In the genomic region with DNA sequence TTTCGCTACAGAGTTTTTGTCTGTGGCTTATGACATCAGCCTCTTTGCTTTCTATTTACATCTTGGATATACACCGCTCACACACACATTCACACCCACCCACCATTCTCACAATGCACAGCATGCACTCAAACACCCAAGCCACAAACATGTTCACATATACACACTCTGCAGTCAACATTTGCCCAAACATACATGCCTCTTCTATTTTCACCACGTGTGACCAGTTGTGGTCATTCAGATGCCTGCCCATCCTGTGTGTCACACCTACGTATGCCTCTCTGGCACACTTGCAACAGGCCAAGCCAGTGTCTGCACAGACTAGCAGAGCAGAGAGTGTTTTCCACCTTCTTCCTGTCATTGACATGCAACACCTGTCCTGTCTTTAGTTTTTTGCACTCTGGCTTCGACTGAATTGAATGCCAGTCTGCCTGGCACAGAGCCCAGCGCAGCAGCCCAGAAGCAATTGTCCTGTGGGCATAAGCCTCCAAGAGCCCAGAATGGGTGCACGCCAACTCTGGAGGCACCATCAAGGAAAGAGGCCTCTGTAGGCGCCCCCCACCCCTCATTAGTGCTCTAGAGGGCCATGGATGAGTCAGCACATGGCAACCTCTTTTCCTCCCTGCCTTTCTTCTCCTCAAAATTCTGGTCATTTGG, we compare ENCODE assay signal across 15 cellular contexts. TPM values are rescaled to one million over a fixed set of nuclear protein-coding genes. Genes with fewer than 3 reads are reported as not detected.
DNase-seq lines count a peak whose midpoint lies in the region; ATAC-seq and TF ChIP-seq lines count a peak whose summit lies in the region.
"Had no signal": no experiment of that assay in that cellular context is flagged by ENCODE, and none has a peak within 500 bp of the region (broad histone marks: within the 10 kb centered on the region; RNA-seq: fewer than 3 reads in every experiment).

No MANE protein-coding gene starts in this region.

- no peaks in the 10 kb centered on the region for H3F3A ChIP-seq in smooth muscle cell (ENCODE audit: low read depth)

- no peaks in the 10 kb centered on the region for H3K36me3 Mint-ChIP-seq in activated naive CD8-positive, alpha-beta T cell treated with anti-CD3 and anti-CD28 coated beads, Interleukin-2, amount 50 U/mL, for 24 hours (ENCODE audit: low read depth)
- no peaks in the 10 kb centered on the region for H3K36me3 Mint-ChIP-seq in activated naive CD8-positive, alpha-beta T cell treated with anti-CD3 and anti-CD28 coated beads for 36 hours
- no peaks in the 10 kb centered on the region for H3K36me3 Mint-ChIP-seq in endodermal cell (ENCODE audit: low read depth)

- no peak overlapping the region for H3K27ac Mint-ChIP-seq in activated naive CD8-positive, alpha-beta T cell treated with anti-CD3 and anti-CD28 coated beads, Interleukin-2, amount 50 U/mL, for 24 hours
- H3K27ac Mint-ChIP-seq in activated naive CD8-positive, alpha-beta T cell treated with anti-CD3 and anti-CD28 coated beads for 36 hours, result no peak overlapping the region
- no peak overlapping the region for H3K27ac Mint-ChIP-seq in endodermal cell
- H3K27ac Mint-ChIP-seq: HFFc6 had no signal

- in situ Hi-C loops in KBM-7 (cut with MboI; ENCODE audit: low pct_unique_long_range_greater_than_20kb, low sequenced_read_pairs), result no loop called here

- H3K4me1 ChIP-seq in endodermal cell (ENCODE audit: control insufficient read depth, insufficient read depth, low read length) (no peaks in the 10 kb centered on the region), smooth muscle cell (ENCODE audit: low read depth) (peaks cover 10% of the 10 kb centered on the region)
- H3K4me1 ChIP-seq: BE2C had no signal

- no peaks in the 10 kb centered on the region for H3K9me3 ChIP-seq in endodermal cell (ENCODE audit: control insufficient read depth, low read length)
- H3K9me3 ChIP-seq in smooth muscle cell (replicated peaks; ENCODE audit: low read depth), result no peaks in the 10 kb centered on the region
- H3K9me3 ChIP-seq: BE2C had no signal

- H3K27ac ChIP-seq in endodermal cell (ENCODE audit: low read depth, low read length) (no peak overlapping the region), substantia nigra (ENCODE audit: low read depth, low read length, poor library complexity, severe bottlenecking) (no peak overlapping the region), smooth muscle cell (ENCODE audit: low read depth) (no peak overlapping the region)

- no peaks in the 10 kb centered on the region for H3K9me3 Mint-ChIP-seq in activated naive CD8-positive, alpha-beta T cell treated with anti-CD3 and anti-CD28 coated beads, Interleukin-2, amount 50 U/mL, for 24 hours
- no peaks in the 10 kb centered on the region for H3K9me3 Mint-ChIP-seq in activated naive CD8-positive, alpha-beta T cell treated with anti-CD3 and anti-CD28 coated beads for 36 hours
- H3K9me3 Mint-ChIP-seq in endodermal cell, result peaks cover 2% of the 10 kb centered on the region
- H3K9me3 Mint-ChIP-seq: HFFc6 had no signal

- peak; percentile 20 for ATAC-seq in activated naive CD8-positive, alpha-beta T cell treated with anti-CD3 and anti-CD28 coated beads, Interleukin-2, amount 50 U/mL, for 24 hours

- H3K4me2 ChIP-seq in smooth muscle cell, result no peak overlapping the region

- H3K4me3 ChIP-seq in endodermal cell (ENCODE audit: low read length) (no peak overlapping the region), smooth muscle cell (no peak overlapping the region)

- no peaks in the 10 kb centered on the region for H4K20me1 ChIP-seq in smooth muscle cell (ENCODE audit: low read depth)

- no peak overlapping the region for H2AFZ ChIP-seq in smooth muscle cell (ENCODE audit: low read depth)

- H3K27me3 ChIP-seq in endodermal cell (ENCODE audit: control insufficient read depth, insufficient read depth, low read length, poor library complexity, severe bottlenecking), result no peaks in the 10 kb centered on the region
- no peaks in the 10 kb centered on the region for H3K27me3 ChIP-seq in smooth muscle cell (ENCODE audit: low read depth)
- H3K27me3 ChIP-seq: BE2C had no signal

- no peak for DNase-seq in activated naive CD8-positive, alpha-beta T cell treated with anti-CD3 and anti-CD28 coated beads, Interleukin-2, amount 50 U/mL, for 24 hours
- no peak for DNase-seq in activated naive CD8-positive, alpha-beta T cell treated with anti-CD3 and anti-CD28 coated beads for 36 hours
- peak; percentile 87 for DNase-seq in NCI-H2196 (lab: John Stamatoyannopoulos, UW; ENCODE audit: unreplicated experiment)
- peak; percentile 34 for DNase-seq in endodermal cell
- DNase-seq in substantia nigra (lab: John Stamatoyannopoulos, UW), result peak in 43 of 49 donors; percentile 11 to 86 (median 56)
- no peak for DNase-seq in smooth muscle cell (lab: John Stamatoyannopoulos, UW; ENCODE audit: unreplicated experiment)
- DNase-seq in KBM-7, result no peak
- no peak for DNase-seq in activated naive CD4-positive, alpha-beta T cell (lab: John Stamatoyannopoulos, UW)
- DNase-seq: activated CD4-positive, alpha-beta T cell treated with anti-CD3 and anti-CD28 coated beads, Interleukin-2, amount 50 U/mL, for 48 hours; amniotic stem cell; BE2C; HFFc6; NCI-H1048; stimulated activated CD4-positive, alpha-beta T cell treated with anti-CD3 and anti-CD28 coated beads, Interleukin-12 subunit alpha, Interleukin-12 subunit beta, amount 100 ng/mL, for 4 hours had no signal

- TF ChIP-seq CTCF in endodermal cell (conservative IDR thresholded peaks at IDR 0.05) (no peak), smooth muscle cell (IDR thresholded peaks at IDR 0.05; ENCODE audit: borderline replicate concordance, insufficient read depth, poor library complexity, severe bottlenecking) (no peak)

- H3K79me2 ChIP-seq in smooth muscle cell (ENCODE audit: low read depth), result no peaks in the 10 kb centered on the region

- H3K27me3 Mint-ChIP-seq in activated naive CD8-positive, alpha-beta T cell treated with anti-CD3 and anti-CD28 coated beads, Interleukin-2, amount 50 U/mL, for 24 hours, result no peaks in the 10 kb centered on the region
- H3K27me3 Mint-ChIP-seq in activated naive CD8-positive, alpha-beta T cell treated with anti-CD3 and anti-CD28 coated beads for 36 hours, result no peaks in the 10 kb centered on the region
- H3K27me3 Mint-ChIP-seq in endodermal cell (ENCODE audit: insufficient read depth), result peaks cover 4% of the 10 kb centered on the region

- H3K9ac ChIP-seq in endodermal cell (ENCODE audit: extremely low read depth, low read length, poor library complexity, severe bottlenecking), result no peak overlapping the region
- no peak overlapping the region for H3K9ac ChIP-seq in smooth muscle cell (ENCODE audit: low read depth)

- no peaks in the 10 kb centered on the region for H3K36me3 ChIP-seq in endodermal cell (ENCODE audit: control insufficient read depth, insufficient read depth, low read length)
- no peaks in the 10 kb centered on the region for H3K36me3 ChIP-seq in smooth muscle cell (ENCODE audit: low read depth)
- H3K36me3 ChIP-seq: BE2C had no signal

- H3K4me3 Mint-ChIP-seq in activated naive CD8-positive, alpha-beta T cell treated with anti-CD3 and anti-CD28 coated beads, Interleukin-2, amount 50 U/mL, for 24 hours, result no peak overlapping the region
- H3K4me3 Mint-ChIP-seq in activated naive CD8-positive, alpha-beta T cell treated with anti-CD3 and anti-CD28 coated beads for 36 hours, result no peak overlapping the region
- H3K4me3 Mint-ChIP-seq in endodermal cell, result no peak overlapping the region
- H3K4me3 Mint-ChIP-seq: HFFc6 had no signal

- 93 to 96% methylated on average over 4 to 8 of the region's 8 CpGs for WGBS in endodermal cell (ENCODE audit: insufficient coverage in 1 of 2, insufficient read length in 1 of 2), 2 experiments
- WGBS in smooth muscle cell (ENCODE audit: low lambda C conversion rate), result 87% methylated on average over 8 of the region's 8 CpGs

- H3K4me1 Mint-ChIP-seq in activated naive CD8-positive, alpha-beta T cell treated with anti-CD3 and anti-CD28 coated beads, Interleukin-2, amount 50 U/mL, for 24 hours, result no peaks in the 10 kb centered on the region
- H3K4me1 Mint-ChIP-seq in activated naive CD8-positive, alpha-beta T cell treated with anti-CD3 and anti-CD28 coated beads for 36 hours, result no peaks in the 10 kb centered on the region
- H3K4me1 Mint-ChIP-seq in endodermal cell, result peaks cover 12% of the 10 kb centered on the region

RNA-seq across cellular contexts. Expression of a gene that starts 37.7 kb away (rescaled TPM):
- not detected for total RNA-seq in activated naive CD8-positive, alpha-beta T cell treated with anti-CD3 and anti-CD28 coated beads for 36 hours
- total RNA-seq in endodermal cell (10 to 100 TPM; 11.4 to 16.2 TPM), smooth muscle cell (1.2 and 1.3 TPM in 2 replicates)
- 15.9 TPM for polyA plus RNA-seq in endodermal cell (2013, experiment 1 of 2)
- polyA plus RNA-seq in endodermal cell (2013, experiment 2 of 2), result 12.1 TPM
- polyA plus RNA-seq in smooth muscle cell, result 0.83 and 2.4 TPM in 2 replicates
- total RNA-seq: endothelial cell of umbilical vein, HFFc6 had no signal
- polyA plus RNA-seq: endothelial cell of umbilical vein had no signal

Comparison
In these comparisons a context has a peak if more than half of its experiments do, and no peak if none do; other contexts are left out.
1. DNase-seq: peak in NCI-H2196 (single experiment), endodermal cell (single experiment) and substantia nigra (43 of 49); none in activated naive CD8-positive, alpha-beta T cell treated with anti-CD3 and anti-CD28 coated beads, Interleukin-2, amount 50 U/mL, for 24 hours (single experiment), activated naive CD8-positive, alpha-beta T cell treated with anti-CD3 and anti-CD28 coated beads for 36 hours (single experiment), smooth muscle cell (single experiment), KBM-7 (single experiment) and activated naive CD4-positive, alpha-beta T cell (0 of 4).